9 cellular contexts compared by ENCODE assay signal in genomic region chr3:194069421-194070219, GRCh38.
DNase-seq lines count a peak whose midpoint lies in the region; ATAC-seq and TF ChIP-seq lines count a peak whose summit lies in the region.
"Had no signal": no experiment of that assay in that cellular context is flagged by ENCODE, and none has a peak within 500 bp of the region (broad histone marks: within the 10 kb centered on the region; RNA-seq: fewer than 3 reads in every experiment).

No MANE protein-coding gene starts in this region.

- peaks cover 38% of the 10 kb centered on the region for H3K4me1 Mint-ChIP-seq in activated T-helper 1 cell treated with anti-CD3 and anti-CD28 coated beads, Interleukin-12 subunit alpha, Interleukin-12 subunit beta, Interleukin-2, Interleukin-4 antibody, amounts not matched to agents 30 ng/mL and 10 ng/mL and 1 ng/mL, durations not matched to agents 14 hours and 24 hours and 36 hours (ENCODE audit: low read depth)

- DNase-seq in AG09309 (ENCODE audit: low read depth) (peak; percentile 49), HT1080 (ENCODE audit: low read depth) (peak; percentile 71), left lobe of liver (ENCODE audit: low spot score) (peak; percentile 74), iPS-NIHi11 (ENCODE audit: low spot score) (no peak), NCI-H2029 treated with DMSO at 0.1 percent for 48 hours (lab: John Stamatoyannopoulos, UW) (no peak), ecto neural progenitor cell (ENCODE audit: low spot score) (no peak)
- no peak for DNase-seq in activated T-helper 1 cell treated with anti-CD3 and anti-CD28 coated beads, Interleukin-12 subunit alpha, Interleukin-12 subunit beta, Interleukin-2, Interleukin-4 antibody, amounts not matched to agents 30 ng/mL and 10 ng/mL and 1 ng/mL, durations not matched to agents 14 hours and 24 hours and 36 hours (ENCODE audit: low spot score)
- DNase-seq: NCI-H2107 had no signal

- H3K4me3 ChIP-seq in AG09309 (ENCODE audit: control insufficient read depth, low read depth, low read length), result no peak overlapping the region

- intact Hi-C loops in activated T-helper 1 cell treated with anti-CD3 and anti-CD28 coated beads, Interleukin-12 subunit alpha, Interleukin-12 subunit beta, Interleukin-2, Interleukin-4 antibody, amounts not matched to agents 30 ng/mL and 10 ng/mL and 1 ng/mL, durations not matched to agents 14 hours and 24 hours and 36 hours (cut with micrococcal nuclease), result loop anchor here (2.0 to 5.0 kb wide), 3 partner anchors 19 to 133 kb away; no protein-coding TSS in a partner anchor

- H3K4me3 Mint-ChIP-seq in activated T-helper 1 cell treated with anti-CD3 and anti-CD28 coated beads, Interleukin-12 subunit alpha, Interleukin-12 subunit beta, Interleukin-2, Interleukin-4 antibody, amounts not matched to agents 30 ng/mL and 10 ng/mL and 1 ng/mL, durations not matched to agents 14 hours and 24 hours and 36 hours, result peak overlapping the region; percentile 69

- H3K9me3 Mint-ChIP-seq in activated T-helper 1 cell treated with anti-CD3 and anti-CD28 coated beads, Interleukin-12 subunit alpha, Interleukin-12 subunit beta, Interleukin-2, Interleukin-4 antibody, amounts not matched to agents 30 ng/mL and 10 ng/mL and 1 ng/mL, durations not matched to agents 14 hours and 24 hours and 36 hours, result peaks cover 21% of the 10 kb centered on the region

- H3K36me3 Mint-ChIP-seq in activated T-helper 1 cell treated with anti-CD3 and anti-CD28 coated beads, Interleukin-12 subunit alpha, Interleukin-12 subunit beta, Interleukin-2, Interleukin-4 antibody, amounts not matched to agents 30 ng/mL and 10 ng/mL and 1 ng/mL, durations not matched to agents 14 hours and 24 hours and 36 hours (ENCODE audit: low read depth), result peaks cover 7% of the 10 kb centered on the region

- TF ChIP-seq CTCF in AG09309 (IDR thresholded peaks at IDR 0.05; ENCODE audit: control insufficient read depth, insufficient read depth, low read depth, low read length, missing control alignments), result no peak

- ATAC-seq in left lobe of liver, result peak; percentile 52
- no peak for ATAC-seq in GM21619 (IDR thresholded peaks at IDR 0.05; ENCODE audit: unreplicated experiment)

- H3K27me3 Mint-ChIP-seq in activated T-helper 1 cell treated with anti-CD3 and anti-CD28 coated beads, Interleukin-12 subunit alpha, Interleukin-12 subunit beta, Interleukin-2, Interleukin-4 antibody, amounts not matched to agents 30 ng/mL and 10 ng/mL and 1 ng/mL, durations not matched to agents 14 hours and 24 hours and 36 hours (ENCODE audit: insufficient read depth), result peaks cover 53% of the 10 kb centered on the region

- peak overlapping the region; percentile 2 for H3K27ac Mint-ChIP-seq in activated T-helper 1 cell treated with anti-CD3 and anti-CD28 coated beads, Interleukin-12 subunit alpha, Interleukin-12 subunit beta, Interleukin-2, Interleukin-4 antibody, amounts not matched to agents 30 ng/mL and 10 ng/mL and 1 ng/mL, durations not matched to agents 14 hours and 24 hours and 36 hours

Comparison
In these comparisons a context has a peak if more than half of its experiments do, and no peak if none do; other contexts are left out.
1. DNase-seq: peak in AG09309 (single experiment), HT1080 (single experiment) and left lobe of liver (single experiment); none in activated T-helper 1 cell treated with anti-CD3 and anti-CD28 coated beads, Interleukin-12 subunit alpha, Interleukin-12 subunit beta, Interleukin-2, Interleukin-4 antibody, amounts not matched to agents 30 ng/mL and 10 ng/mL and 1 ng/mL, durations not matched to agents 14 hours and 24 hours and 36 hours (single experiment), iPS-NIHi11 (single experiment), NCI-H2029 treated with DMSO at 0.1 percent for 48 hours (single experiment) and ecto neural progenitor cell (single experiment).